In genomic region chr5:175491223-175491622, GRCh38 we compare ENCODE assay signal across 2 cellular contexts.
TF ChIP-seq lines count a peak whose summit lies in the region.

No MANE protein-coding gene starts in this region.

TF ChIP-seq in HEK293, 187 proteins besides CTCF, POLR2A, EP300 and RAD21:
- TF ChIP-seq ZNF133 (tag by site-specific recombination; IDR thresholded peaks at IDR 0.05) (peak; percentile 91), ZNF214 (tag by site-specific recombination; IDR thresholded peaks at IDR 0.05; ENCODE audit: borderline replicate concordance) (no peak)

TF ChIP-seq in endothelial cell of umbilical vein, 7 proteins besides CTCF, POLR2A, EP300 and RAD21:
- TF ChIP-seq POLR2AphosphoS5 (IDR thresholded peaks at IDR 0.05; ENCODE audit: insufficient read depth, low read depth, low read length) (no peak), EZH2 (IDR thresholded peaks at IDR 0.05; ENCODE audit: borderline replicate concordance, low read depth, low read length, severe bottlenecking) (no peak), MAX (IDR thresholded peaks at IDR 0.05; ENCODE audit: insufficient read depth, insufficient read length) (no peak), FOS (IDR thresholded peaks at IDR 0.05; ENCODE audit: borderline replicate concordance, insufficient read depth, low read length) (no peak), GATA2 (IDR thresholded peaks at IDR 0.05; ENCODE audit: insufficient read depth, insufficient read length, low read depth, low read length) (no peak), MYC (IDR thresholded peaks at IDR 0.05; ENCODE audit: low read depth, low read length) (no peak), JUN (IDR thresholded peaks at IDR 0.05; ENCODE audit: borderline replicate concordance, insufficient read depth, insufficient read length, low read depth) (no peak)
TF ChIP-seq in endothelial cell of umbilical vein: peak in this region for 0.
